In genomic region chr1:196373798-196374197, GRCh38 we compare ENCODE assay signal across 30 cellular contexts.
"Had no signal": no experiment of that assay in that cellular context is flagged by ENCODE, and none has a peak within 500 bp of the region (broad histone marks: within the 10 kb centered on the region; RNA-seq: fewer than 3 reads in every experiment).

No MANE protein-coding gene starts in this region.

- H2AFZ ChIP-seq: PC-9 had no signal

- DNase-seq: activated CD4-positive, alpha-beta T cell treated with anti-CD3 and anti-CD28 coated beads, Interleukin-2, amount 10 ng/mL, durations not matched to agents 24 days and 14 days; activated CD4-positive, alpha-beta T cell treated with anti-CD3 and anti-CD28 coated beads, Interleukin-2, amount 50 U/mL, for 4 hours; activated CD8-positive, alpha-beta T cell treated with anti-CD3 and anti-CD28 coated beads for 36 hours; activated effector memory CD4-positive, alpha-beta T cell treated with anti-CD3 and anti-CD28 coated beads, Interleukin-2, amount 50 U/mL, for 16 hours; activated naive CD4-positive, alpha-beta T cell; activated naive CD4-positive, alpha-beta T cell treated with anti-CD3 and anti-CD28 coated beads, Interleukin-2, amount 50 U/mL, for 16 hours; activated naive CD8-positive, alpha-beta T cell treated with anti-CD3 and anti-CD28 coated beads for 36 hours; activated T-cell treated with anti-CD3 and anti-CD28 coated beads, Interleukin-2, amount 50 U/mL, for 1 hour; activated T-cell treated with anti-CD3 and anti-CD28 coated beads, Interleukin-2, amount 50 U/mL, for 72 hours; amniotic stem cell; aorta; brain microvascular endothelial cell; central memory CD4-positive, alpha-beta T cell; NCI-H1048; NCI-H1105 treated with DMSO at 0.1 percent for 48 hours; NCI-H1436; NCI-H1694; NCI-H2029; NCI-H2171; NCI-H510A; NCI-H526; NCI-H748 treated with DMSO at 0.1 percent for 48 hours; NK-92 treated with Interleukin-12 subunit alpha and Interleukin-12 subunit beta, amount 100 ng/mL, for 24 hours; PC-9; SIG-M5; T1000; WERI-Rb-1 had no signal

- H3K4me1 Mint-ChIP-seq: activated CD4-positive, alpha-beta T cell treated with anti-CD3 and anti-CD28 coated beads, Interleukin-2, amount 10 ng/mL, durations not matched to agents 24 days and 14 days; activated naive CD8-positive, alpha-beta T cell treated with anti-CD3 and anti-CD28 coated beads for 36 hours; activated T-helper 17 cell treated with anti-CD3 and anti-CD28 coated beads, Interleukin-2, amount 50 U/mL, for 72 hours had no signal

- H3K27me3 ChIP-seq: brain microvascular endothelial cell had no signal

- ATAC-seq: activated CD8-positive, alpha-beta T cell treated with anti-CD3 and anti-CD28 coated beads for 36 hours; activated T-cell treated with anti-CD3 and anti-CD28 coated beads, Interleukin-2, amount 50 U/mL, for 72 hours; activated T-helper 17 cell treated with anti-CD3 and anti-CD28 coated beads, Interleukin-2, amount 50 U/mL, for 72 hours; Right ventricle myocardium inferior had no signal

- H3K27ac Mint-ChIP-seq: activated CD4-positive, alpha-beta T cell treated with anti-CD3 and anti-CD28 coated beads, Interleukin-2, amount 10 ng/mL, durations not matched to agents 24 days and 14 days; activated CD8-positive, alpha-beta T cell treated with anti-CD3 and anti-CD28 coated beads for 36 hours; activated naive CD8-positive, alpha-beta T cell treated with anti-CD3 and anti-CD28 coated beads for 36 hours; activated T-cell treated with anti-CD3 and anti-CD28 coated beads, Interleukin-2, amount 50 U/mL, for 72 hours; activated T-helper 17 cell treated with anti-CD3 and anti-CD28 coated beads, Interleukin-2, amount 50 U/mL, for 72 hours had no signal

- H3K36me3 ChIP-seq: brain microvascular endothelial cell, WERI-Rb-1 had no signal

- H3K4me2 ChIP-seq: PC-9 had no signal

- H3K27me3 Mint-ChIP-seq: activated CD4-positive, alpha-beta T cell treated with anti-CD3 and anti-CD28 coated beads, Interleukin-2, amount 10 ng/mL, durations not matched to agents 24 days and 14 days; activated CD8-positive, alpha-beta T cell treated with anti-CD3 and anti-CD28 coated beads for 36 hours; activated naive CD8-positive, alpha-beta T cell treated with anti-CD3 and anti-CD28 coated beads for 36 hours; activated T-helper 17 cell treated with anti-CD3 and anti-CD28 coated beads, Interleukin-2, amount 50 U/mL, for 72 hours had no signal

- H3K4me3 ChIP-seq: PC-9 had no signal

- H3K27ac ChIP-seq: brain microvascular endothelial cell, PC-9, RWPE1, WERI-Rb-1 had no signal

- H3K4me3 Mint-ChIP-seq: activated CD4-positive, alpha-beta T cell treated with anti-CD3 and anti-CD28 coated beads, Interleukin-2, amount 10 ng/mL, durations not matched to agents 24 days and 14 days; activated CD8-positive, alpha-beta T cell treated with anti-CD3 and anti-CD28 coated beads for 36 hours; activated naive CD8-positive, alpha-beta T cell treated with anti-CD3 and anti-CD28 coated beads for 36 hours; activated T-cell treated with anti-CD3 and anti-CD28 coated beads, Interleukin-2, amount 50 U/mL, for 72 hours; activated T-helper 17 cell treated with anti-CD3 and anti-CD28 coated beads, Interleukin-2, amount 50 U/mL, for 72 hours had no signal

- H3K9me3 Mint-ChIP-seq: activated CD4-positive, alpha-beta T cell treated with anti-CD3 and anti-CD28 coated beads, Interleukin-2, amount 10 ng/mL, durations not matched to agents 24 days and 14 days; activated CD8-positive, alpha-beta T cell treated with anti-CD3 and anti-CD28 coated beads for 36 hours; activated naive CD8-positive, alpha-beta T cell treated with anti-CD3 and anti-CD28 coated beads for 36 hours; activated T-cell treated with anti-CD3 and anti-CD28 coated beads, Interleukin-2, amount 50 U/mL, for 72 hours; activated T-helper 17 cell treated with anti-CD3 and anti-CD28 coated beads, Interleukin-2, amount 50 U/mL, for 72 hours had no signal

- H3K36me3 Mint-ChIP-seq: activated naive CD8-positive, alpha-beta T cell treated with anti-CD3 and anti-CD28 coated beads for 36 hours had no signal
